Comparison of ENCODE assay signal across 15 cellular contexts in the genomic region with DNA sequence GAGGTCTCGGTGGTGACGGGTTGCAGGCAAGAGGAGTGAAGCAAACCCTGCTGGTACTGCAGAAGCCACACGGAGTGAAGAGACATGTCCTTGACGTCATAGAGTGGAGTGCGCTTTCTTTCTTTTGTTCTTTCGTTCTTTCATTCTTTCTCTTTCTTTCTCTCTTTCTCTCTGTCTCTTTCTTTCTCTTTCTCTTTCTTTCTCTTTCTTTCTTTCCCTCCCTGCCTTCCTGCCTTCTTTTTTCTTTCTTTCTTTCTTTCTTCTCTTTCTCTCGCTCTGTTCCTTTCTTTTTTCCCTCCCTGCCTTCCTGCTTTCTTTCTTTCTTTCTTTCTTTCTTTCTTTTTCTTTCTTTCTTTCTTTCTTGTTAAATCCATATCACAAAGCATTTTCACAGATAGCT.
"Had no signal": no experiment of that assay in that cellular context is flagged by ENCODE, and none has a peak within 500 bp of the region (broad histone marks: within the 10 kb centered on the region; RNA-seq: fewer than 3 reads in every experiment).

No MANE protein-coding gene starts in this region.

- H3K36me3 Mint-ChIP-seq: activated naive CD4-positive, alpha-beta T cell treated with anti-CD3 and anti-CD28 coated beads, Interleukin-2, amount 50 U/mL, for 72 hours; natural killer cell treated with Interleukin-12 subunit alpha and Interleukin-12 subunit beta and Interleukin-15 and Interleukin-18, amount 100 ng/mL, for 72 hours; T-cell had no signal

- H3K27me3 ChIP-seq: colonic mucosa, thyroid gland, vagina had no signal

- H3K36me3 ChIP-seq: colonic mucosa, esophagus squamous epithelium, left ventricle myocardium inferior, thyroid gland, vagina had no signal

- ATAC-seq: activated naive CD4-positive, alpha-beta T cell treated with anti-CD3 and anti-CD28 coated beads, Interleukin-2, amount 50 U/mL, for 72 hours; mucosa of descending colon; natural killer cell treated with Interleukin-12 subunit alpha and Interleukin-12 subunit beta and Interleukin-15 and Interleukin-18, amount 100 ng/mL, for 72 hours; sciatic nerve; T-cell had no signal

- H3K27ac Mint-ChIP-seq: activated naive CD4-positive, alpha-beta T cell treated with anti-CD3 and anti-CD28 coated beads, Interleukin-2, amount 50 U/mL, for 72 hours; natural killer cell treated with Interleukin-12 subunit alpha and Interleukin-12 subunit beta and Interleukin-15 and Interleukin-18, amount 100 ng/mL, for 72 hours; T-cell had no signal

- DNase-seq: activated CD4-positive, alpha-beta T cell treated with anti-CD3 and anti-CD28 coated beads, Interleukin-2, amount 50 U/mL, for 4 hours; activated CD4-positive, CD25-positive, alpha-beta regulatory T cell treated with anti-CD3 and anti-CD28 coated beads, Interleukin-2, amount 50 U/mL, for 72 hours; activated gamma-delta T cell; activated T-cell treated with anti-CD3 and anti-CD28 coated beads for 4 hours; colonic mucosa; esophagus squamous epithelium; left ventricle myocardium inferior; mucosa of descending colon; T-cell; T1000; thyroid gland had no signal

- H3K4me3 Mint-ChIP-seq: natural killer cell treated with Interleukin-12 subunit alpha and Interleukin-12 subunit beta and Interleukin-15 and Interleukin-18, amount 100 ng/mL, for 72 hours; T-cell had no signal

- H3K4me3 ChIP-seq: colonic mucosa, esophagus squamous epithelium, left ventricle myocardium inferior, mucosa of descending colon, thyroid gland, vagina had no signal

- H3K9me3 ChIP-seq: colonic mucosa, esophagus squamous epithelium, left ventricle myocardium inferior, mucosa of descending colon, thyroid gland, vagina had no signal

- H3K9me3 Mint-ChIP-seq: activated naive CD4-positive, alpha-beta T cell treated with anti-CD3 and anti-CD28 coated beads, Interleukin-2, amount 50 U/mL, for 72 hours; natural killer cell treated with Interleukin-12 subunit alpha and Interleukin-12 subunit beta and Interleukin-15 and Interleukin-18, amount 100 ng/mL, for 72 hours; T-cell had no signal

- H3K27ac ChIP-seq: colonic mucosa, esophagus squamous epithelium, left ventricle myocardium inferior, thyroid gland, vagina had no signal
